15 cellular contexts compared by ENCODE assay signal in genomic region chr2:86065512-86065911, GRCh38. TPM values are rescaled to one million over a fixed set of nuclear protein-coding genes. Genes with fewer than 3 reads are reported as not detected.
A peak's percentile ranks its signal among the peaks of the same experiment; 100 is the strongest.
DNase-seq lines count a peak whose midpoint lies in the region; ATAC-seq, FAIRE-seq and TF ChIP-seq lines count a peak whose summit lies in the region.
"Had no signal": no experiment of that assay in that cellular context is flagged by ENCODE, and none has a peak within 500 bp of the region (broad histone marks: within the 10 kb centered on the region; RNA-seq: fewer than 3 reads in every experiment).

No MANE protein-coding gene starts in this region.

- H3K18ac ChIP-seq in mesenchymal stem cell (ENCODE audit: low read depth in 1 of 2, low read length in 2 of 2): no peak overlapping the region

- peaks cover 36 to 63% of the 10 kb centered on the region in 2 experiments for H3K36me3 ChIP-seq in mesenchymal stem cell (ENCODE audit: control insufficient read depth in 1 of 2, insufficient read depth in 2 of 2, low read depth in 1 of 2, low read length in 2 of 2)
- peaks cover 7 to 14% of the 10 kb centered on the region in 2 donors for H3K36me3 ChIP-seq in thyroid gland

- no peak overlapping the region for H2BK5ac ChIP-seq in mesenchymal stem cell (ENCODE audit: low read depth, low read length, poor library complexity, severe bottlenecking)

- H2AFZ ChIP-seq in mesenchymal stem cell (ENCODE audit: low read depth, low read length): no peak overlapping the region

- H2BK12ac ChIP-seq in mesenchymal stem cell (ENCODE audit: low read length in 2 of 2): peak overlapping the region in 1 of 2 experiments; percentile 12

- H2BK120ac ChIP-seq in mesenchymal stem cell (ENCODE audit: low read depth, low read length): no peak overlapping the region

- FAIRE-seq in GM12892 (lab: Jason Lieb, UNC): no peak

- H3K4me2 ChIP-seq in mesenchymal stem cell (ENCODE audit: low read length, poor library complexity, severe bottlenecking): no peak overlapping the region

- TF ChIP-seq CTCF in HFFc6 (IDR thresholded peaks at IDR 0.05) (no peak), thyroid gland (IDR thresholded peaks at IDR 0.05) (no peak)

- peaks cover 51% of the 10 kb centered on the region for H3K36me3 Mint-ChIP-seq in HFFc6 (ENCODE audit: low read depth)

- H3K79me1 ChIP-seq in mesenchymal stem cell (replicated peaks; ENCODE audit: low read length, poor library complexity, severe bottlenecking): peaks cover 15% of the 10 kb centered on the region

- ATAC-seq in HG02623 (IDR thresholded peaks at IDR 0.05; ENCODE audit: unreplicated experiment): no peak
- ATAC-seq: activated naive CD4-positive, alpha-beta T cell treated with anti-CD3 and anti-CD28 coated beads, Interleukin-2, amount 50 U/mL, for 72 hours had no signal

- 88% methylated on average over 5 of the region's 5 CpGs for WGBS in mesenchymal stem cell
- 66 to 67% methylated on average over 5 of the region's 5 CpGs for WGBS in thyroid gland, 2 donors

- H3K27me3 ChIP-seq in mesenchymal stem cell (ENCODE audit: control insufficient read depth in 1 of 2, insufficient read depth in 1 of 2, low read length in 2 of 2): no peaks in the 10 kb centered on the region
- no peaks in the 10 kb centered on the region for H3K27me3 ChIP-seq in thyroid gland
- H3K27me3 ChIP-seq: colonic mucosa, esophagus squamous epithelium, upper lobe of left lung had no signal

- H3K14ac ChIP-seq in mesenchymal stem cell (ENCODE audit: low read length in 2 of 2): no peak overlapping the region

- intact Hi-C loops in thyroid gland (cut with DNase I): no loop called here

- H3K27ac ChIP-seq in cingulate gyrus (ENCODE audit: low read depth, low read length) (peak overlapping the region; percentile 58), mesenchymal stem cell (ENCODE audit: low read length, poor library complexity, severe bottlenecking) (no peak overlapping the region), thyroid gland (peak overlapping the region; percentile 31 to 71 (median 42))
- H3K27ac ChIP-seq: colonic mucosa, upper lobe of left lung had no signal

- peak overlapping the region in 1 of 2 experiments; percentile 40 for H3K4ac ChIP-seq in mesenchymal stem cell (ENCODE audit: low read depth in 1 of 2, low read length in 2 of 2)

- H3K27me3 Mint-ChIP-seq in HFFc6 (ENCODE audit: insufficient read depth): no peaks in the 10 kb centered on the region; the same call in 1 of the 2 replicates
- H3K27me3 Mint-ChIP-seq: activated B cell treated with CpG ODN at 0.5 μM for 24 hours had no signal

- no peak overlapping the region for H2BK15ac ChIP-seq in mesenchymal stem cell (ENCODE audit: low read depth, poor library complexity, severe bottlenecking)

- H3K4me3 Mint-ChIP-seq in HFFc6: peak overlapping the region; percentile 27
- H3K4me3 Mint-ChIP-seq: activated B cell treated with CpG ODN at 0.5 μM for 24 hours, CD14-positive monocyte had no signal

- peaks cover 85% of the 10 kb centered on the region for H3K4me1 Mint-ChIP-seq in HFFc6 (ENCODE audit: low read depth)
- H3K4me1 Mint-ChIP-seq: CD14-positive monocyte had no signal

- H3K9me3 ChIP-seq in mesenchymal stem cell (ENCODE audit: control insufficient read depth, low read length): peaks cover 7% of the 10 kb centered on the region
- no peaks in the 10 kb centered on the region for H3K9me3 ChIP-seq in thyroid gland
- H3K9me3 ChIP-seq: colonic mucosa, esophagus squamous epithelium, upper lobe of left lung had no signal

- H4K91ac ChIP-seq in mesenchymal stem cell (ENCODE audit: low read length): no peak overlapping the region

- peaks cover 5% of the 10 kb centered on the region for H3K9me3 Mint-ChIP-seq in HFFc6
- H3K9me3 Mint-ChIP-seq: activated naive CD4-positive, alpha-beta T cell treated with anti-CD3 and anti-CD28 coated beads, Interleukin-2, amount 50 U/mL, for 72 hours had no signal

- no peak overlapping the region for H4K8ac ChIP-seq in mesenchymal stem cell (ENCODE audit: low read length)

- peak overlapping the region; percentile 79 for H3K27ac Mint-ChIP-seq in HFFc6
- H3K27ac Mint-ChIP-seq: activated B cell treated with CpG ODN at 0.5 μM for 24 hours; activated naive CD4-positive, alpha-beta T cell treated with anti-CD3 and anti-CD28 coated beads, Interleukin-2, amount 50 U/mL, for 72 hours had no signal

- H3K4me3 ChIP-seq in mesenchymal stem cell (ENCODE audit: insufficient read depth in 1 of 2, low read depth in 1 of 2, low read length in 2 of 2) (peak overlapping the region in 1 of 2 experiments; percentile 12), thyroid gland (replicated peaks in 1 of 3) (no peak overlapping the region)
- H3K4me3 ChIP-seq: colonic mucosa, esophagus squamous epithelium, upper lobe of left lung had no signal

- DNase-seq in HFFc6 (peak; percentile 38), mesenchymal stem cell (no peak), thyroid gland (no peak), GM12892 (ENCODE audit: insufficient read length) (no peak), DMS153 (lab: John Stamatoyannopoulos, UW) (no peak)
- DNase-seq: activated B cell treated with CpG ODN at 0.5 μM for 24 hours, colonic mucosa, esophagus squamous epithelium, nucleus accumbens, OCI-M1, upper lobe of left lung had no signal

- TF ChIP-seq POLR2A in thyroid gland (IDR thresholded peaks at IDR 0.05): no peak
- no peak for TF ChIP-seq POLR2A in GM12892 (IDR thresholded peaks at IDR 0.05; ENCODE audit: low read depth, low read length)

- H3K23ac ChIP-seq in mesenchymal stem cell (ENCODE audit: low read length in 2 of 2): no peak overlapping the region

- H3K9ac ChIP-seq in mesenchymal stem cell (ENCODE audit: low read length): peak overlapping the region; percentile 39

- peaks cover 6% of the 10 kb centered on the region for H3K4me1 ChIP-seq in mesenchymal stem cell (ENCODE audit: control insufficient read depth, insufficient read depth, low read depth, low read length)
- H3K4me1 ChIP-seq in thyroid gland: peaks cover 9 to 41% of the 10 kb centered on the region in 2 donors
- H3K4me1 ChIP-seq: colonic mucosa had no signal

- H2AK5ac ChIP-seq in mesenchymal stem cell (ENCODE audit: low read length, severe bottlenecking): peak overlapping the region; percentile 27

RNA-seq across cellular contexts. Expression of gene POLR1A, which starts 40.2 kb away (rescaled TPM):
- 10 to 100 TPM; 32.2 to 37.6 (median 34.8) TPM for total RNA-seq in HFFc6 (2021; fragmentation: NEBNext Ultra II Directional; extraction: Animal tissue kit (Norgen Biotek cat#: 25700))
- polyA plus RNA-seq in mesenchymal stem cell (2013, experiment 1 of 2): 6.9 TPM
- 6.5 TPM for polyA plus RNA-seq in mesenchymal stem cell (2013, experiment 2 of 2)
- total RNA-seq in thyroid gland: 10 to 100 TPM; 13.5 to 32.6 (median 24.1) TPM
- polyA plus RNA-seq in GM12892 (2012; ENCODE audit: missing spikeins): 16.7 TPM

RNA-seq across cellular contexts. Expression of gene PTCD3, which starts 40.5 kb away (rescaled TPM):
- 10 to 100 TPM; 59.5 to 75.4 (median 69.3) TPM for total RNA-seq in HFFc6 (2021; fragmentation: NEBNext Ultra II Directional; extraction: Animal tissue kit (Norgen Biotek cat#: 25700))
- 28.0 TPM for polyA plus RNA-seq in mesenchymal stem cell (2013, experiment 1 of 2)
- polyA plus RNA-seq in mesenchymal stem cell (2013, experiment 2 of 2): 28.0 TPM
- total RNA-seq in thyroid gland: 100 to 1,000 TPM in 3 of 4 donors, 10 to 100 TPM in 1; 91.4 to 522 (median 160) TPM
- polyA plus RNA-seq in GM12892 (2012; ENCODE audit: missing spikeins): 91.4 TPM
